8 cellular contexts compared by ENCODE assay signal in genomic region chr20:46363874-46364669, GRCh38. TPM values are rescaled to one million over a fixed set of nuclear protein-coding genes. Genes with fewer than 3 reads are reported as not detected.
DNase-seq lines count a peak whose midpoint lies in the region; ATAC-seq and TF ChIP-seq lines count a peak whose summit lies in the region.

No MANE protein-coding gene starts in this region.

- H3K9me3 ChIP-seq in A673 (ENCODE audit: low read depth, low read length, poor library complexity, severe bottlenecking), result no peaks in the 10 kb centered on the region

- peak overlapping the region; percentile 93 for H3K27ac Mint-ChIP-seq in chondrocyte (ENCODE audit: unreplicated experiment)

- H3K27me3 ChIP-seq in A673 (replicated peaks; ENCODE audit: insufficient read depth, low read depth, low read length, poor library complexity) (no peaks in the 10 kb centered on the region), kidney epithelial cell (ENCODE audit: control insufficient read depth, insufficient read depth, low read length) (no peaks in the 10 kb centered on the region)

- no TSS peak for BruUV-seq in A673 (replicated peaks; lab: Mats Ljungman, UMichigan)

- H3K36me3 Mint-ChIP-seq in chondrocyte (ENCODE audit: low read depth), result peaks cover 16% of the 10 kb centered on the region

- H3K4me1 ChIP-seq in A673 (ENCODE audit: insufficient read depth, low read length, poor library complexity, severe bottlenecking), result peaks cover 3% of the 10 kb centered on the region

- peaks cover 21% of the 10 kb centered on the region for H3K36me3 ChIP-seq in A673 (ENCODE audit: insufficient read depth, low read length, poor library complexity, severe bottlenecking)
- no peaks in the 10 kb centered on the region for H3K36me3 ChIP-seq in kidney epithelial cell (ENCODE audit: control insufficient read depth, insufficient read depth, low read length)

- CTCF ChIA-PET in A673 (lab: Charles Lee), result no interaction called here

- H3K4me3 ChIP-seq in A673 (ENCODE audit: low read depth, low read length, poor library complexity, severe bottlenecking), result peak overlapping the region; percentile 90
- peak overlapping the region; percentile 99 for H3K4me3 ChIP-seq in kidney epithelial cell (ENCODE audit: low read depth, low read length)

- intact Hi-C loops in A673 (cut with micrococcal nuclease; ENCODE audit: unreplicated experiment), result no loop called here

- POLR2A ChIA-PET in A673 (lab: Charles Lee; ENCODE audit: low non-redundant PET), result interaction anchor here (0.6 kb wide), 4 partner anchors 68 to 781 kb away, joined by 3 to 14 read pairs (median 5); no protein-coding TSS in a partner anchor

- H3K27me3 Mint-ChIP-seq in chondrocyte (ENCODE audit: low read depth), result no peaks in the 10 kb centered on the region

- TF ChIP-seq CTCF in A673 (conservative IDR thresholded peaks at IDR 0.05; ENCODE audit: low read depth, low read length), result no peak
- TF ChIP-seq CTCF in chondrocyte (IDR thresholded peaks at IDR 0.05), result no peak
- no peak for TF ChIP-seq CTCF in kidney epithelial cell (IDR thresholded peaks at IDR 0.05; ENCODE audit: insufficient read depth, low read length, poor library complexity, severe bottlenecking)

- H3K27ac ChIP-seq in A673 (ENCODE audit: low read depth, low read length, poor library complexity, severe bottlenecking), result peak overlapping the region; percentile 95

- DNase-seq in A673 (ENCODE audit: low spot score) (peak; percentile 89), NCI-H345 treated with DMSO at 0.1 percent for 48 hours (lab: John Stamatoyannopoulos, UW; ENCODE audit: unreplicated experiment) (peak; percentile 71), chondrocyte (ENCODE audit: low spot score) (no peak), kidney epithelial cell (ENCODE audit: low read depth) (peak; percentile 64)
- peak; percentile 76 to 77 for DNase-seq in activated CD4-positive, alpha-beta T cell treated with anti-CD3 and anti-CD28 coated beads for 24 hours (ENCODE audit: low read depth in 2 of 2)
- peak; percentile 74 to 77 for DNase-seq in stimulated activated CD4-positive, alpha-beta T cell treated with anti-CD3 and anti-CD28 coated beads, Interleukin-15, amount 100 ng/mL, for 1 hour (ENCODE audit: low read depth in 1 of 2, low spot score in 1 of 2)

- no peaks in the 10 kb centered on the region for H3K9me3 Mint-ChIP-seq in chondrocyte (ENCODE audit: low read depth)

- H3K4me1 Mint-ChIP-seq in chondrocyte (ENCODE audit: low read depth), result peaks cover 36% of the 10 kb centered on the region

- ATAC-seq in GM18861 (IDR thresholded peaks at IDR 0.05; ENCODE audit: unreplicated experiment) (peak; percentile 46), HG03103 (IDR thresholded peaks at IDR 0.05; ENCODE audit: low read depth, unreplicated experiment) (peak; percentile 60)

- H3K4me3 Mint-ChIP-seq in chondrocyte (ENCODE audit: unreplicated experiment), result peak overlapping the region; percentile 91

RNA-seq across cellular contexts. Expression of gene ELMO2, which starts 42.3 kb away (rescaled TPM):
- 35.3 and 38.5 TPM in 2 replicates for total RNA-seq in A673 (2021)
- total RNA-seq in chondrocyte, result 38.8 to 52.9 TPM (median 48.0 TPM) in 3 replicates
- total RNA-seq in kidney epithelial cell, result 50.2 and 57.9 TPM in 2 replicates

RNA-seq across cellular contexts. Expression of gene CDH22, which starts 55.8 kb away (rescaled TPM):
- total RNA-seq in A673 (2021), result not detected in 2 replicates
- not detected in 3 replicates for total RNA-seq in chondrocyte
- not detected in 2 replicates for total RNA-seq in kidney epithelial cell
